14 cellular contexts compared by ENCODE assay signal in genomic region chr2:120765031-120765910, GRCh38. TPM values are rescaled to one million over a fixed set of nuclear protein-coding genes. Genes with fewer than 3 reads are reported as not detected.
A peak's percentile ranks its signal among the peaks of the same experiment; 100 is the strongest.
DNase-seq lines count a peak whose midpoint lies in the region; ATAC-seq and TF ChIP-seq lines count a peak whose summit lies in the region.
"Had no signal": no experiment of that assay in that cellular context is flagged by ENCODE, and none has a peak within 500 bp of the region (broad histone marks: within the 10 kb centered on the region; RNA-seq: fewer than 3 reads in every experiment).

No MANE protein-coding gene starts in this region.

- 77% methylated on average over 18 of the region's 18 CpGs for WGBS in HUES64

- H3K36me3 ChIP-seq in HUES64 (ENCODE audit: insufficient read depth, low read length) (no peaks in the 10 kb centered on the region), left lung (no peaks in the 10 kb centered on the region), skeletal muscle satellite cell (ENCODE audit: insufficient read depth, low read length) (no peaks in the 10 kb centered on the region)

- ATAC-seq in left lung (peak; percentile 26), HG02884 (IDR thresholded peaks at IDR 0.05; ENCODE audit: unreplicated experiment) (no peak)
- ATAC-seq: K562 had no signal

- H3K9ac ChIP-seq in HUES64 (ENCODE audit: low read depth, low read length): peak overlapping the region; percentile 28; the same call in 1 of the 2 replicates
- peak overlapping the region; percentile 75 for H3K9ac ChIP-seq in skeletal muscle satellite cell (ENCODE audit: low read depth, low read length)

- H3K4me1 ChIP-seq in HUES64 (ENCODE audit: insufficient read depth, low read length) (peaks cover 45% of the 10 kb centered on the region), left lung (peaks cover 0 to 10% of the 10 kb centered on the region in 2 donors), skeletal muscle satellite cell (ENCODE audit: control insufficient read depth, insufficient read depth, low read length) (peaks cover 66% of the 10 kb centered on the region)

- H3K4me3 ChIP-seq in HUES64 (ENCODE audit: low read length): no peak overlapping the region
- H3K4me3 ChIP-seq in left lung: no peak overlapping the region
- peak overlapping the region; percentile 26 for H3K4me3 ChIP-seq in skeletal muscle satellite cell (ENCODE audit: low read length)
- H3K4me3 ChIP-seq: K562 had no signal

- TF ChIP-seq CTCF in left lung (IDR thresholded peaks at IDR 0.05): no peak

- peak overlapping the region; percentile 46 for H3K4me2 ChIP-seq in skeletal muscle satellite cell (ENCODE audit: low read length)

- H3K27me3 ChIP-seq in HUES64 (ENCODE audit: insufficient read depth, low read length): no peaks in the 10 kb centered on the region
- peaks cover 0 to 5% of the 10 kb centered on the region in 2 donors for H3K27me3 ChIP-seq in left lung
- no peaks in the 10 kb centered on the region for H3K27me3 ChIP-seq in skeletal muscle satellite cell (ENCODE audit: control insufficient read depth, insufficient read depth, low read length)

- no peaks in the 10 kb centered on the region for H3K9me3 ChIP-seq in HUES64 (ENCODE audit: insufficient read depth, low read depth, low read length)
- no peaks in the 10 kb centered on the region for H3K9me3 ChIP-seq in left lung
- H3K9me3 ChIP-seq in skeletal muscle satellite cell (replicated peaks; ENCODE audit: low read length): no peaks in the 10 kb centered on the region
- H3K9me3 ChIP-seq: Caco-2 had no signal

- intact Hi-C loops in left lung (cut with DNase I): no loop called here

- peak overlapping the region; percentile 54 for H3K27ac ChIP-seq in HUES64 (ENCODE audit: low read depth, low read length)
- peak overlapping the region; percentile 16 to 65 for H3K27ac ChIP-seq in left lung

- DNase-seq in dermis blood vessel endothelial cell (peak; percentile 17), left lung (peak; percentile 35 to 56), NCI-H748 (lab: John Stamatoyannopoulos, UW; ENCODE audit: unreplicated experiment) (no peak), NCI-H187 treated with DMSO at 0.1 percent for 48 hours (lab: John Stamatoyannopoulos, UW) (no peak)
- DNase-seq in central memory CD4-positive, alpha-beta T cell: no peak
- DNase-seq: activated CD4-positive, alpha-beta T cell treated with anti-CD3 and anti-CD28 coated beads for 4 hours; NCI-H2171; SHP77; stimulated activated CD4-positive, alpha-beta T cell treated with anti-CD3 and anti-CD28 coated beads, Interleukin-2, amount 100 ng/mL, for 48 hours had no signal

RNA-seq across cellular contexts. Expression of gene GLI2, which starts 29.6 kb away (rescaled TPM):
- 21.8 TPM for polyA plus RNA-seq in HUES64 (2013, experiment 1 of 2)
- 22.5 TPM for polyA plus RNA-seq in HUES64 (2013, experiment 2 of 2)
- total RNA-seq in dermis blood vessel endothelial cell: 0.34 TPM in 1 of 2 replicates, not detected in the other
- 10 to 100 TPM in 1 of 2 donors, 1 to 10 TPM in 1; 8.5 to 17.2 TPM for total RNA-seq in left lung
- total RNA-seq in skeletal muscle satellite cell (2012; rRNA removed): 4.2 and 4.3 TPM in 2 replicates
- polyA plus RNA-seq: K562 had no signal

Comparison
In these comparisons a context has a peak if more than half of its experiments do, and no peak if none do; other contexts are left out.
1. DNase-seq: peak in dermis blood vessel endothelial cell (single experiment) and left lung (2 of 2); none in central memory CD4-positive, alpha-beta T cell (single experiment), NCI-H748 (single experiment) and NCI-H187 treated with DMSO at 0.1 percent for 48 hours (single experiment).